ENCODE assay signal across 9 cellular contexts in genomic region chr6:111057074-111057752, GRCh38. TPM values are rescaled to one million over a fixed set of nuclear protein-coding genes. Genes with fewer than 3 reads are reported as not detected.
DNase-seq lines count a peak whose midpoint lies in the region; ATAC-seq and TF ChIP-seq lines count a peak whose summit lies in the region.
"Had no signal": no experiment of that assay in that cellular context is flagged by ENCODE, and none has a peak within 500 bp of the region (broad histone marks: within the 10 kb centered on the region; RNA-seq: fewer than 3 reads in every experiment).

No MANE protein-coding gene starts in this region.

- no peaks in the 10 kb centered on the region for H3F3A ChIP-seq in neural cell (ENCODE audit: insufficient read depth, low read length, poor library complexity, severe bottlenecking)

- no peak overlapping the region for H3K9ac ChIP-seq in neural cell (ENCODE audit: low read length)

- TF ChIP-seq RAD21 in neural cell (conservative IDR thresholded peaks at IDR 0.05), result no peak

- in situ Hi-C loops in GM13977 (cut with MboI; ENCODE audit: low pct_unique_long_range_greater_than_20kb, low sequenced_read_pairs, unreplicated experiment), result loop anchor here (10.0 kb wide), 1 partner anchor 158 kb away; no protein-coding TSS in a partner anchor

- intact Hi-C loops in posterior vena cava (cut with DNase I), result no loop called here

- no peaks in the 10 kb centered on the region for H3K9me2 ChIP-seq in neural cell (ENCODE audit: insufficient read depth, low read length)

- no peak overlapping the region for H3K27ac ChIP-seq in C4-2B
- no peak overlapping the region for H3K27ac ChIP-seq in neural cell (ENCODE audit: low read length)
- H3K27ac ChIP-seq: SJSA1 had no signal

- H3K4me2 ChIP-seq in neural cell (ENCODE audit: low read length), result no peak overlapping the region

- no peaks in the 10 kb centered on the region for H4K20me1 ChIP-seq in neural cell (ENCODE audit: insufficient read depth)

- H3K9me3 ChIP-seq in neural cell (ENCODE audit: low read length), result no peaks in the 10 kb centered on the region
- H3K9me3 ChIP-seq: SJSA1 had no signal

- peak; percentile 38 for DNase-seq in GM13977 (ENCODE audit: low spot score)
- peak; percentile 59 for DNase-seq in M059J (ENCODE audit: low read depth)
- DNase-seq in SK-N-DZ (ENCODE audit: low spot score), result peak; percentile 72
- DNase-seq in epithelial cell of proximal tubule (ENCODE audit: low read depth), result no peak
- no peak for DNase-seq in posterior vena cava (ENCODE audit: low spot score)

- no peaks in the 10 kb centered on the region for H3K27me3 ChIP-seq in neural cell (ENCODE audit: insufficient read depth, low read depth, low read length)
- H3K27me3 ChIP-seq: SJSA1 had no signal

- H3K4me3 ChIP-seq in epithelial cell of proximal tubule (ENCODE audit: low read depth, low read length), result no peak overlapping the region
- no peak overlapping the region for H3K4me3 ChIP-seq in neural cell (ENCODE audit: low read length)
- H3K4me3 ChIP-seq: SJSA1 had no signal

- TF ChIP-seq CTCF in C4-2B (conservative IDR thresholded peaks at IDR 0.05) (peak; percentile 85), GM13977 (IDR thresholded peaks at IDR 0.05; ENCODE audit: extremely low read depth, insufficient read depth, missing control alignments) (peak; percentile 67), epithelial cell of proximal tubule (conservative IDR thresholded peaks at IDR 0.05; ENCODE audit: low read depth, low read length) (peak; percentile 93), neural cell (IDR thresholded peaks at IDR 0.05; ENCODE audit: poor library complexity, severe bottlenecking) (peak; percentile 53)

- no peaks in the 10 kb centered on the region for H3K79me2 ChIP-seq in neural cell (replicated peaks; ENCODE audit: insufficient read depth, low read length)

- no peak for TF ChIP-seq EP300 in neural cell (conservative IDR thresholded peaks at IDR 0.05; ENCODE audit: poor library complexity, severe bottlenecking)

- no peak overlapping the region for H2AFZ ChIP-seq in neural cell (ENCODE audit: low read depth, low read length)

- H3K36me3 ChIP-seq in neural cell (ENCODE audit: insufficient read depth, low read length), result no peaks in the 10 kb centered on the region
- H3K36me3 ChIP-seq: SJSA1 had no signal

- ATAC-seq in HG03097 (IDR thresholded peaks at IDR 0.05; ENCODE audit: low FRiP score, unreplicated experiment), result no peak

TF ChIP-seq in neural cell, 6 proteins besides CTCF, POLR2A, EP300 and RAD21:
- TF ChIP-seq POLR2AphosphoS5 (IDR thresholded peaks at IDR 0.05) (no peak), TAF1 (IDR thresholded peaks at IDR 0.05; ENCODE audit: low read depth) (no peak), REST (IDR thresholded peaks at IDR 0.05; ENCODE audit: borderline replicate concordance) (no peak), SMC3 (conservative IDR thresholded peaks at IDR 0.05; ENCODE audit: poor library complexity) (peak; percentile 14), EZH2 (IDR thresholded peaks at IDR 0.05; ENCODE audit: borderline replicate concordance, insufficient read depth, low read length, poor library complexity, severe bottlenecking) (no peak), MXI1 (conservative IDR thresholded peaks at IDR 0.05; ENCODE audit: poor library complexity, severe bottlenecking) (no peak)

RNA-seq across cellular contexts. Expression of gene SLC16A10, which starts 30.1 kb away (rescaled TPM):
- 1.7 and 2.1 TPM in 2 replicates for total RNA-seq in M059J (2014; rRNA removed; shearing (Covaris generic))
- 36.8 and 38.1 TPM in 2 replicates for polyA plus RNA-seq in SK-N-DZ (2014; cell fraction: cytosol; rRNA removed)
- 18.9 and 19.9 TPM in 2 replicates for polyA plus RNA-seq in SK-N-DZ (2014; cell fraction: nucleus; rRNA removed)
- total RNA-seq in epithelial cell of proximal tubule, result 0.63 and 1.9 TPM in 2 replicates
- polyA plus RNA-seq in neural cell, result 1.5 and 3.7 TPM in 2 replicates
- 18.0 and 22.0 TPM in 2 replicates for polyA minus RNA-seq in neural cell
- total RNA-seq in posterior vena cava, result 1 to 10 TPM; 5.8 to 7.6 TPM
- total RNA-seq: SJSA1 had no signal

Comparison
In these comparisons a context has a peak if more than half of its experiments do, and no peak if none do; other contexts are left out.
1. DNase-seq: peak in GM13977 (single experiment), M059J (single experiment) and SK-N-DZ (single experiment); none in epithelial cell of proximal tubule (single experiment) and posterior vena cava (single experiment).
2. Peak in every context shown above with its lines, with median percentiles within 50 percentile points of each other: CTCF ChIP-seq.